12 cellular contexts compared by ENCODE assay signal in the genomic region with DNA sequence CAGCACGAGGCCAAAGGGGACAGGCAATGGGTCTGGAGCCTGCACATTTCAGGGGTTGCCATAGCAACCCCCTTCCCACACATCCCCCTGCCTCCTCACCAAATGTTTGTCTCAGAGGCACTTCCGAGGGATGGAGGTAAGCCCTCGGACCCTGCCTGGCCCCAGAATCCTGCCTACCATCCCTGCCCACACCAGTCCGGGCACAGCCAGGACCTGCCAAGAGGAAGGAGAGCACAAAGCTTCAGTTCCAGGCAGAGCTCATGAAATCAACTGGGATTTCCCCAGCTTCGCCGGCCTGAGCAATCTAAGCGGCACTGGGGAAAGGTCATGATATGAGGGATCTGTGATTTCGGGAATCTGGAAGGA.
"Had no signal": no experiment of that assay in that cellular context is flagged by ENCODE, and none has a peak within 500 bp of the region (broad histone marks: within the 10 kb centered on the region; RNA-seq: fewer than 3 reads in every experiment).

No MANE protein-coding gene starts in this region.

- H3K36me3 ChIP-seq: gastrocnemius medialis, thoracic aorta had no signal

- H3K9me3 ChIP-seq: gastrocnemius medialis, thoracic aorta had no signal

- DNase-seq: activated CD4-positive, alpha-beta memory T cell treated with anti-CD3 and anti-CD28 coated beads for 36 hours; activated naive CD8-positive, alpha-beta T cell treated with anti-CD3 and anti-CD28 coated beads, Interleukin-2, amount 10 ng/mL, durations not matched to agents 7 days and 5 days; activated T-cell treated with anti-CD3 and anti-CD28 coated beads, Interleukin-2, amount 50 U/mL, for 48 hours; effector CD4-positive, alpha-beta T cell; gastrocnemius medialis; naive B cell; nucleus accumbens; stimulated activated CD4-positive, alpha-beta T cell treated with anti-CD3 and anti-CD28 coated beads, Interleukin-2, amount 100 ng/mL, for 48 hours; stimulated activated naive CD8-positive, alpha-beta T cell treated with anti-CD3 and anti-CD28 coated beads, Interleukin-15, amount 100 ng/mL, for 72 hours; T-helper 9 cell had no signal

- H3K4me3 ChIP-seq: gastrocnemius medialis, lung, thoracic aorta had no signal

- H3K27ac ChIP-seq: gastrocnemius medialis, thoracic aorta had no signal
